In genomic region chr10:25682203-25682950, GRCh38 we compare ENCODE assay signal across 8 cellular contexts.
DNase-seq lines count a peak whose midpoint lies in the region; ATAC-seq and TF ChIP-seq lines count a peak whose summit lies in the region.

No MANE protein-coding gene starts in this region.

- no peaks in the 10 kb centered on the region for H3K9me3 Mint-ChIP-seq in endothelial cell (ENCODE audit: unreplicated experiment)

- no peak overlapping the region for H2AFZ ChIP-seq in neural cell (ENCODE audit: low read depth, low read length)

- H3K4me3 Mint-ChIP-seq in endothelial cell (ENCODE audit: unreplicated experiment), result no peak overlapping the region

- DNase-seq in BE2C (peak; percentile 36), NCI-H69 (lab: John Stamatoyannopoulos, UW) (peak; percentile 69), endothelial cell (ENCODE audit: low spot score) (no peak), GM19240 (ENCODE audit: insufficient read length, low spot score) (no peak), AML-193 (lab: John Stamatoyannopoulos, UW) (no peak)

- ATAC-seq in HG02763 (IDR thresholded peaks at IDR 0.05; ENCODE audit: unreplicated experiment) (no peak), HG03460 (IDR thresholded peaks at IDR 0.05; ENCODE audit: unreplicated experiment) (no peak)

- H3K27me3 ChIP-seq in BE2C (no peaks in the 10 kb centered on the region), neural cell (ENCODE audit: insufficient read depth, low read depth, low read length) (no peaks in the 10 kb centered on the region)

- no peaks in the 10 kb centered on the region for H3K4me1 ChIP-seq in BE2C

- no peak overlapping the region for H3K9ac ChIP-seq in neural cell (ENCODE audit: low read length)

- H3K27me3 Mint-ChIP-seq in endothelial cell (ENCODE audit: unreplicated experiment), result no peaks in the 10 kb centered on the region

- no peak overlapping the region for H3K4me2 ChIP-seq in neural cell (ENCODE audit: low read length)

- H3K9me3 ChIP-seq in BE2C, result no peaks in the 10 kb centered on the region
- H3K9me3 ChIP-seq in neural cell (ENCODE audit: low read length), result no peaks in the 10 kb centered on the region

- TF ChIP-seq RAD21 in neural cell (conservative IDR thresholded peaks at IDR 0.05), result peak; percentile 82

- H3K9me2 ChIP-seq in neural cell (ENCODE audit: insufficient read depth, low read length), result no peaks in the 10 kb centered on the region

- H3K36me3 Mint-ChIP-seq in endothelial cell (ENCODE audit: low read depth, unreplicated experiment), result no peaks in the 10 kb centered on the region

- H3K79me2 ChIP-seq in neural cell (replicated peaks; ENCODE audit: insufficient read depth, low read length), result no peaks in the 10 kb centered on the region

- no peak overlapping the region for H3K27ac Mint-ChIP-seq in endothelial cell (ENCODE audit: unreplicated experiment)

- H4K20me1 ChIP-seq in neural cell (ENCODE audit: insufficient read depth), result no peaks in the 10 kb centered on the region

- no peaks in the 10 kb centered on the region for H3K4me1 Mint-ChIP-seq in endothelial cell (ENCODE audit: unreplicated experiment)

- peak overlapping the region; percentile 13 for H3K27ac ChIP-seq in neural cell (ENCODE audit: low read length)

- H3K36me3 ChIP-seq in BE2C (no peaks in the 10 kb centered on the region), neural cell (ENCODE audit: insufficient read depth, low read length) (no peaks in the 10 kb centered on the region)

- H3K4me3 ChIP-seq in BE2C (ENCODE audit: low read depth, low read length) (peak overlapping the region; percentile 37), neural cell (ENCODE audit: low read length) (no peak overlapping the region)

- TF ChIP-seq EP300 in neural cell (conservative IDR thresholded peaks at IDR 0.05; ENCODE audit: poor library complexity, severe bottlenecking), result no peak

- H3F3A ChIP-seq in neural cell (ENCODE audit: insufficient read depth, low read length, poor library complexity, severe bottlenecking), result no peaks in the 10 kb centered on the region

- TF ChIP-seq CTCF in BE2C (IDR thresholded peaks at IDR 0.05; ENCODE audit: low read depth, low read length) (peak; percentile 59), endothelial cell (IDR thresholded peaks at IDR 0.05; ENCODE audit: unreplicated experiment) (peak; percentile 36), neural cell (IDR thresholded peaks at IDR 0.05; ENCODE audit: poor library complexity, severe bottlenecking) (peak; percentile 72)

TF ChIP-seq in neural cell, 6 proteins besides CTCF, POLR2A, EP300 and RAD21:
- TF ChIP-seq TAF1 (IDR thresholded peaks at IDR 0.05; ENCODE audit: low read depth), result no peak
- TF ChIP-seq SMC3 (conservative IDR thresholded peaks at IDR 0.05; ENCODE audit: poor library complexity), result peak; percentile 77

Comparison
In these comparisons a context has a peak if more than half of its experiments do, and no peak if none do; other contexts are left out.
1. DNase-seq: peak in BE2C (single experiment) and NCI-H69 (single experiment); none in endothelial cell (single experiment), GM19240 (single experiment) and AML-193 (0 of 2).
2. Peak in every context shown above with its lines, with median percentiles within 50 percentile points of each other: CTCF ChIP-seq.